ENCODE assay signal across 8 cellular contexts in genomic region chr2:231563378-231563961, GRCh38. TPM values are rescaled to one million over a fixed set of nuclear protein-coding genes. Genes with fewer than 3 reads are reported as not detected.
DNase-seq lines count a peak whose midpoint lies in the region; ATAC-seq and TF ChIP-seq lines count a peak whose summit lies in the region.

No MANE protein-coding gene starts in this region.

- H3K36me3 ChIP-seq in right lobe of liver (no peaks in the 10 kb centered on the region), testis (ENCODE audit: low read depth, missing control alignments) (no peaks in the 10 kb centered on the region)

- peak; percentile 31 for TF ChIP-seq CTCF in coronary artery (IDR thresholded peaks at IDR 0.05)
- TF ChIP-seq CTCF in right lobe of liver (IDR thresholded peaks at IDR 0.05), result peak; percentile 21 to 55 (median 52)
- peak in 2 of 3 experiments; percentile 27 to 50 for TF ChIP-seq CTCF in testis (IDR thresholded peaks at IDR 0.05)

- TF ChIP-seq POLR2A in right lobe of liver (IDR thresholded peaks at IDR 0.05) (no peak), testis (IDR thresholded peaks at IDR 0.05) (no peak)

- no peak overlapping the region for H3K4me3 ChIP-seq in coronary artery
- H3K4me3 ChIP-seq in right lobe of liver, result no peak overlapping the region
- no peak overlapping the region for H3K4me3 ChIP-seq in testis

- H3K9me3 ChIP-seq in right lobe of liver (no peaks in the 10 kb centered on the region), testis (no peaks in the 10 kb centered on the region)

- intact Hi-C loops in right lobe of liver (cut with DNase I), result no loop called here
- intact Hi-C loops in testis (cut with DNase I; ENCODE audit: low total_unique reads), result loop anchor here (5.0 kb wide), 1 partner anchor 39 kb away; no protein-coding TSS in a partner anchor

- H3K4me1 ChIP-seq in right lobe of liver (no peaks in the 10 kb centered on the region), testis (no peaks in the 10 kb centered on the region)

- 8% methylated on average over 1 of the region's 3 CpGs for WGBS in right lobe of liver (ENCODE audit: insufficient coverage, low coverage, low lambda C conversion rate, missing lambda C conversion rate)
- 43 to 54% methylated on average over 3 of the region's 3 CpGs for WGBS in testis, 2 donors

- ATAC-seq in right lobe of liver (peak; percentile 71 to 81 (median 78)), HG02678 (IDR thresholded peaks at IDR 0.05; ENCODE audit: unreplicated experiment) (no peak)

- H3K27me3 ChIP-seq in right lobe of liver (no peaks in the 10 kb centered on the region), testis (no peaks in the 10 kb centered on the region)

- H3K27ac ChIP-seq in coronary artery (no peak overlapping the region), right lobe of liver (no peak overlapping the region), testis (no peak overlapping the region)

- DNase-seq in NCI-H446 (lab: John Stamatoyannopoulos, UW), result peak; percentile 11 to 27
- no peak for DNase-seq in NCI-H446 treated with DMSO at 0.1 percent for 48 hours (lab: John Stamatoyannopoulos, UW)
- peak; percentile 67 for DNase-seq in HuH-7 (ENCODE audit: low spot score)
- DNase-seq in SHP77 treated with DMSO at 0.1 percent for 48 hours (lab: John Stamatoyannopoulos, UW), result peak; percentile 38
- no peak for DNase-seq in coronary artery (ENCODE audit: low spot score)
- DNase-seq in right lobe of liver, result peak in 1 of 3 donors; percentile 34
- peak; percentile 59 for DNase-seq in testis

RNA-seq across cellular contexts. Expression of gene TEX44, which starts 29.2 kb away (rescaled TPM):
- total RNA-seq in right lobe of liver, result not detected
- 100 to 1,000 TPM in 1 of 2 donors, 10 to 100 TPM in 1; 84.4 to 248 TPM for total RNA-seq in testis
- polyA plus RNA-seq in testis (ENCODE audit: insufficient read depth, low read depth, low replicate concordance), result 166 TPM

RNA-seq across cellular contexts. Expression of gene NMUR1, which starts 33.2 kb away (rescaled TPM):
- under 1 TPM; 0.11 to 0.66 (median 0.36) TPM for total RNA-seq in right lobe of liver
- total RNA-seq in testis, result 1 to 10 TPM; 3.2 to 3.7 TPM
- 2.7 TPM for polyA plus RNA-seq in testis (ENCODE audit: insufficient read depth, low read depth, low replicate concordance)

Comparison
In these comparisons a context has a peak if more than half of its experiments do, and no peak if none do; other contexts are left out.
1. DNase-seq: peak in NCI-H446 (2 of 2), HuH-7 (single experiment), SHP77 treated with DMSO at 0.1 percent for 48 hours (single experiment) and testis (single experiment); none in NCI-H446 treated with DMSO at 0.1 percent for 48 hours (single experiment) and coronary artery (single experiment).
2. RNA of gene TEX44, which starts 29.2 kb away (total RNA-seq): 84.4 to 248 TPM in testis; not detected in right lobe of liver; every median in the first group is over 10 times any median in the second.
3. Peak in every context shown above with its lines, with median percentiles within 50 percentile points of each other: CTCF ChIP-seq.